14 cellular contexts compared by ENCODE assay signal in the genomic region with DNA sequence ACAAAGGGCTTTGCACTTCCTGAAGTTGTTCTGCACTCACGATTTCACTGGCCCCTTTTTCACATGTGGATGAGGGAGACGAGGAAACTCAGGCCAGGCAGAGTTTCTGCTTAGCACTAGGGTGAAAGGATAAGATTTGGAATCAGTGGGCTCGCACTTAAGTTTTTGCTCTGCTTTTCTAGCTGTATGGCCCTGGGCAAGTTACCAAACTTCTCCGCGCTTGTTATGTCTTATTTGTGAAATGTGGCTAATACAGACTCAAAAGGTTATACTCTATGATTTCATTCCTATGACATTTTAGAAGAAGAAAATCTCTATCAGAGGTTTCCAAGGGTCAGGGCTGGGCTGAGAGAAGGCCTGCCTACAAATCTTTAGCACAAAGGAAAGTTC.
"Had no signal": no experiment of that assay in that cellular context is flagged by ENCODE, and none has a peak within 500 bp of the region (broad histone marks: within the 10 kb centered on the region; RNA-seq: fewer than 3 reads in every experiment).

No MANE protein-coding gene starts in this region.

- H3K9me3 ChIP-seq: colonic mucosa, neutrophil, right atrium auricular region, SK-N-SH, testis had no signal

- H3K4me3 ChIP-seq: colonic mucosa, lung, right atrium auricular region, testis had no signal

- ATAC-seq: activated naive CD8-positive, alpha-beta T cell treated with anti-CD3 and anti-CD28 coated beads, Interleukin-2, amount 50 U/mL, for 24 hours; activated T-helper 17 cell treated with anti-CD3 and anti-CD28 coated beads, Interleukin-2, amount 50 U/mL, for 72 hours; stimulated activated naive CD8-positive, alpha-beta T cell treated with anti-CD3 and anti-CD28 coated beads, Interleukin-15, Interleukin-2, amounts not matched to agents 100 U/mL and 50 U/mL, for 24 hours; T-cell had no signal

- H3K36me3 ChIP-seq: colonic mucosa, neutrophil, right atrium auricular region had no signal

- H3K27me3 ChIP-seq: colonic mucosa, neutrophil, right atrium auricular region, testis had no signal

- DNase-seq: activated CD4-positive, CD25-positive, alpha-beta regulatory T cell treated with anti-CD3 and anti-CD28 coated beads, Interleukin-2, amount 50 U/mL, for 72 hours; activated naive CD4-positive, alpha-beta T cell treated with anti-CD3 and anti-CD28 coated beads for 36 hours; activated naive CD8-positive, alpha-beta T cell treated with anti-CD3 and anti-CD28 coated beads, Interleukin-2, amount 50 U/mL, for 24 hours; aorta; SK-N-SH; stimulated activated naive CD8-positive, alpha-beta T cell treated with anti-CD3 and anti-CD28 coated beads, Interleukin-15, Interleukin-2, amounts not matched to agents 100 U/mL and 50 U/mL, for 24 hours; T-cell; T-helper 9 cell; testis had no signal

- H3K27ac ChIP-seq: colonic mucosa, neutrophil, right atrium auricular region, testis had no signal
